In the genomic region with DNA sequence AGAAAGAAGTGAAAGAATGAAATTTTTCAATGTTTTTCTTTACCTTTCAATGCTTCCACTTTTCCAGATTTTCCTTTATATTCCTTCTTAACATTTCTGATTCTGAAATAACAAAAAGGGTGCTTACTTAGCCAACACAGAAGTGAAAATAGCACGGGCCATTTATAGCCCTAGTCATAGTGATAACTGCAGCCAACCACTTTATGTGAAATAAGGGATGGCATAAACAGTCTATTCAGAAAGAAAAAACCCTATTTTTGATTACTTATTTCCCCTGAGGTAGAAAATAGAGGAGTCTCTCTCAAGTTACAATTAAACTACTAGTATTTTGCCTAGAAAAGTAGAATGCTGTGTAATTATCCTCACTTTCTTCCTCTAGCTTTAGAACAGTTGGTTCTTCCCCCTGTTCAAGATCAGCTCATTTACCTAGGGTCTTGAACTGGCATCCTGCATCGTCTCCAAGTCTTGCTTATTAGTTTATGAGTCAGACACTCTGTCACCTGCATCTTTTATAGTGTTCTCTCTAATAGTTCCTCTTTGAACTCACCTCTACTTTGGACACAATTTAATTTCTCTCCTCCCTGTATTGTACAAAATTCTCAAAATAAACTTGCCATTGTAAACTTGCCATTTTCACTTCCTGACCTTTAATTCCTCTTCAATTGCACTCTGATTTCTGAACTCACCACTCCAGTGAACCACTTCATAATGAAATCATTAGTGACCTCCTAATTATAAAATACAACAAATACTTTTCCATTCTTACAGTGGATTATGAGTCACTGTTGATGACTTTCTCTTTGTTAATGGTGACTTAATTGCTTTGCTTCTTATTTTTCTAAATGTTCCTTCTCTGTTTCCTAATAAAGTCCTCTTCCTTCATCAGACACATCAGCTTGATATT, we compare ENCODE assay signal across 8 cellular contexts. TPM values are rescaled to one million over a fixed set of nuclear protein-coding genes. Genes with fewer than 3 reads are reported as not detected.
DNase-seq lines count a peak whose midpoint lies in the region; ATAC-seq and TF ChIP-seq lines count a peak whose summit lies in the region.
"Had no signal": no experiment of that assay in that cellular context is flagged by ENCODE, and none has a peak within 500 bp of the region (broad histone marks: within the 10 kb centered on the region; RNA-seq: fewer than 3 reads in every experiment).

No MANE protein-coding gene starts in this region.

- no peaks in the 10 kb centered on the region for H3K27me3 ChIP-seq in psoas muscle (ENCODE audit: insufficient read depth in 3 of 3, low read length in 2 of 3)

- CTCF ChIA-PET in activated CD8-positive, alpha-beta memory T cell treated with anti-CD3 and anti-CD28 coated beads, Interleukin-2, amount 10 ng/mL, durations not matched to agents 7 days and 5 days (lab: Charles Lee) = no interaction called here

- intact Hi-C loops in psoas muscle (cut with DNase I) = no loop called here

- ATAC-seq in GM18873 (IDR thresholded peaks at IDR 0.05; ENCODE audit: low FRiP score, unreplicated experiment) = peak; percentile 42
- peak; percentile 45 for ATAC-seq in GM21737 (IDR thresholded peaks at IDR 0.05; ENCODE audit: unreplicated experiment)
- ATAC-seq in HG03439 (IDR thresholded peaks at IDR 0.05; ENCODE audit: unreplicated experiment) = peak; percentile 50
- ATAC-seq in psoas muscle = peak in 2 of 4 donors; percentile 33 to 57
- ATAC-seq in activated CD8-positive, alpha-beta memory T cell treated with anti-CD3 and anti-CD28 coated beads, Interleukin-2, amount 10 ng/mL, durations not matched to agents 7 days and 5 days = no peak
- ATAC-seq: stimulated activated naive CD8-positive, alpha-beta T cell treated with anti-CD3 and anti-CD28 coated beads, Interleukin-15, Interleukin-2, amounts not matched to agents 100 U/mL and 50 U/mL, for 24 hours had no signal

- no peak for TF ChIP-seq CTCF in psoas muscle (IDR thresholded peaks at IDR 0.05)

- no peak for DNase-seq in psoas muscle
- no peak for DNase-seq in stimulated activated CD4-positive, alpha-beta T cell treated with anti-CD3 and anti-CD28 coated beads, Interleukin-2, amount 100 ng/mL, for 24 hours
- DNase-seq in NCI-H2107 treated with DMSO at 0.1 percent for 48 hours (lab: John Stamatoyannopoulos, UW; ENCODE audit: unreplicated experiment) = no peak
- DNase-seq in activated CD8-positive, alpha-beta memory T cell treated with anti-CD3 and anti-CD28 coated beads, Interleukin-2, amount 10 ng/mL, durations not matched to agents 7 days and 5 days = no peak
- DNase-seq: stimulated activated naive CD8-positive, alpha-beta T cell treated with anti-CD3 and anti-CD28 coated beads, Interleukin-15, Interleukin-2, amounts not matched to agents 100 U/mL and 50 U/mL, for 24 hours had no signal

- WGBS in psoas muscle, 3 donors = 11 to 25% (median 12%) methylated on average over 2 of the region's 2 CpGs

- no peaks in the 10 kb centered on the region for H3K9me3 Mint-ChIP-seq in activated CD8-positive, alpha-beta memory T cell treated with anti-CD3 and anti-CD28 coated beads, Interleukin-2, amount 10 ng/mL, durations not matched to agents 7 days and 5 days (ENCODE audit: low read depth)

- no peak overlapping the region for H3K4me3 Mint-ChIP-seq in activated CD8-positive, alpha-beta memory T cell treated with anti-CD3 and anti-CD28 coated beads, Interleukin-2, amount 10 ng/mL, durations not matched to agents 7 days and 5 days

- peak overlapping the region; percentile 23 for H3K27ac ChIP-seq in psoas muscle

- H3K27me3 Mint-ChIP-seq in activated CD8-positive, alpha-beta memory T cell treated with anti-CD3 and anti-CD28 coated beads, Interleukin-2, amount 10 ng/mL, durations not matched to agents 7 days and 5 days = no peaks in the 10 kb centered on the region

- H3K9me3 ChIP-seq in psoas muscle = no peaks in the 10 kb centered on the region

- H3K27ac Mint-ChIP-seq in activated CD8-positive, alpha-beta memory T cell treated with anti-CD3 and anti-CD28 coated beads, Interleukin-2, amount 10 ng/mL, durations not matched to agents 7 days and 5 days = no peak overlapping the region

- no peaks in the 10 kb centered on the region for H3K36me3 Mint-ChIP-seq in activated CD8-positive, alpha-beta memory T cell treated with anti-CD3 and anti-CD28 coated beads, Interleukin-2, amount 10 ng/mL, durations not matched to agents 7 days and 5 days

- H3K36me3 ChIP-seq in psoas muscle (ENCODE audit: insufficient read depth in 1 of 2, low read depth in 1 of 2) = peaks cover 0 to 60% of the 10 kb centered on the region in 2 donors

- H3K4me1 Mint-ChIP-seq in activated CD8-positive, alpha-beta memory T cell treated with anti-CD3 and anti-CD28 coated beads, Interleukin-2, amount 10 ng/mL, durations not matched to agents 7 days and 5 days = no peaks in the 10 kb centered on the region

- peaks cover 35% of the 10 kb centered on the region for H3K4me1 ChIP-seq in psoas muscle

- no peak overlapping the region for H3K4me3 ChIP-seq in psoas muscle

RNA-seq across cellular contexts. Expression of gene ABCA6, which starts 23.6 kb away (rescaled TPM):
- total RNA-seq in psoas muscle = 10 to 100 TPM in 2 of 4 donors, 1 to 10 TPM in 2; 6.8 to 21.2 (median 10.3) TPM
- 1 to 10 TPM; 2.7 to 4.2 (median 3.1) TPM for polyA plus RNA-seq in psoas muscle
- under 1 TPM; 0.21 to 0.29 TPM for total RNA-seq in activated CD8-positive, alpha-beta memory T cell treated with anti-CD3 and anti-CD28 coated beads, Interleukin-2, amount 10 ng/mL, durations not matched to agents 7 days and 5 days

RNA-seq across cellular contexts. Expression of gene ABCA9, which starts 57.4 kb away (rescaled TPM):
- 10 to 100 TPM in 2 of 4 donors, 1 to 10 TPM in 2; 4.2 to 13.8 (median 9.4) TPM for total RNA-seq in psoas muscle
- 1 to 10 TPM; 1.6 to 3.4 (median 3.2) TPM for polyA plus RNA-seq in psoas muscle
- total RNA-seq in activated CD8-positive, alpha-beta memory T cell treated with anti-CD3 and anti-CD28 coated beads, Interleukin-2, amount 10 ng/mL, durations not matched to agents 7 days and 5 days = not detected

Comparison
In these comparisons a context has a peak if more than half of its experiments do, and no peak if none do; other contexts are left out.
1. RNA of gene ABCA6, which starts 23.6 kb away (total RNA-seq): 6.8 to 21.2 TPM in psoas muscle; 0.21 to 0.29 TPM in activated CD8-positive, alpha-beta memory T cell treated with anti-CD3 and anti-CD28 coated beads, Interleukin-2, amount 10 ng/mL, durations not matched to agents 7 days and 5 days; every median in the first group is over 4 times any median in the second.
2. RNA of gene ABCA9, which starts 57.4 kb away (total RNA-seq): 4.2 to 13.8 TPM in psoas muscle; not detected in activated CD8-positive, alpha-beta memory T cell treated with anti-CD3 and anti-CD28 coated beads, Interleukin-2, amount 10 ng/mL, durations not matched to agents 7 days and 5 days; every median in the first group is over 4 times any median in the second.